ENCODE assay signal across 8 cellular contexts in the genomic region with DNA sequence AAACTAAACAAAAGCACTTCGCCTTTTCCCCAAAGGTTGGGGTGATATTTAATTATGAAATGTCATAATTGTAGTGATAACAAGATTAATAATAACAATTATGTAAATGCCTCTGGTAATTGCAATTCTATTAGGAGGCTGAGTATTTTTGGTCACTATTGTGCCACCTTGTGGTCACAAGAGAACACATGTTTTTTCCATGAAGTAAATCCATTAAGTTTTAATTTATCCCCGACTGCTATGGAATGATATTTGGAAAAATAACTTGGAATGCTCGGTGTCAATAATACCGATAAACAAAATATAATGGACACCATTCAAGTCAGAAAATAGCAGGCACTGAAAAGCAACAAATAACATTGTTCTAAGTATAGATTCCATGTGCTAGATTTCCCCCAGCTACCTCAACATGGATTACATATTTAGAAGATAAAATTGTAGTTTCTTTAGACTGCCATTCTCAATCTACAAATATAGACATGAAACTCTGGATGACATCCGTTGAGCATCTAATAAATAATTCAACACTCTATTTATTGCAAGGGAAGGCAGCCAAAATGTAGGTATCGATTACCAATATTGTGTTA. TPM values are rescaled to one million over a fixed set of nuclear protein-coding genes. Genes with fewer than 3 reads are reported as not detected.
DNase-seq lines count a peak whose midpoint lies in the region; ATAC-seq, FAIRE-seq and TF ChIP-seq lines count a peak whose summit lies in the region.

No MANE protein-coding gene starts in this region.

- intact Hi-C loops in heart left ventricle (cut with DNase I): loop anchor here in 8 of 10 donors (1.0 to 10.0 kb wide), 11 partner anchors 60 to 580 kb away; no protein-coding TSS in a partner anchor
- intact Hi-C loops in right cardiac atrium (cut with DNase I): loop anchor here in 3 of 4 donors (5.0 to 10.0 kb wide), 4 partner anchors 480 to 580 kb away; no protein-coding TSS in a partner anchor

- DNase-seq in heart left ventricle: no peak
- no peak for DNase-seq in right cardiac atrium
- peak; percentile 7 for DNase-seq in RPMI7951 (ENCODE audit: low read depth)
- no peak for DNase-seq in frontal cortex (ENCODE audit: low spot score in 2 of 2)
- DNase-seq in upper lobe of left lung: no peak

- TF ChIP-seq POLR2A in heart left ventricle (IDR thresholded peaks at IDR 0.05) (no peak), upper lobe of left lung (IDR thresholded peaks at IDR 0.05) (no peak)

- H3K9me3 ChIP-seq in heart left ventricle (no peaks in the 10 kb centered on the region), right cardiac atrium (ENCODE audit: control insufficient read depth, low read length) (no peaks in the 10 kb centered on the region), upper lobe of left lung (no peaks in the 10 kb centered on the region)

- no peak for TF ChIP-seq EP300 in upper lobe of left lung (IDR thresholded peaks at IDR 0.05)

- H3K36me3 ChIP-seq in heart left ventricle (no peaks in the 10 kb centered on the region), upper lobe of left lung (no peaks in the 10 kb centered on the region)

- no peaks in the 10 kb centered on the region for H3K27me3 ChIP-seq in heart left ventricle
- H3K27me3 ChIP-seq in right cardiac atrium (ENCODE audit: control insufficient read depth, insufficient read depth): no peaks in the 10 kb centered on the region
- H3K27me3 ChIP-seq in upper lobe of left lung: no peaks in the 10 kb centered on the region

- H3K27ac ChIP-seq in heart left ventricle (no peak overlapping the region), right cardiac atrium (ENCODE audit: low read length) (no peak overlapping the region), upper lobe of left lung (no peak overlapping the region)

- FAIRE-seq in frontal cortex (lab: Jason Lieb, UNC): peak; percentile 97

- H3K4me1 Mint-ChIP-seq in stimulated activated memory B cell treated with anti-CD40 and anti-IgM and Interleukin-4, amounts not matched to agents 10 μg/mL and 1 μg/mL and 100 μg/mL, for 72 hours: no peaks in the 10 kb centered on the region

- 22 to 24% (median 24%) methylated on average over 6 of the region's 6 CpGs for WGBS in heart left ventricle, 4 donors
- WGBS in right cardiac atrium: 20% methylated on average over 6 of the region's 6 CpGs
- 22 to 31% methylated on average over 6 of the region's 6 CpGs for WGBS in upper lobe of left lung, 2 donors

- no peak overlapping the region for H3K27ac Mint-ChIP-seq in stimulated activated memory B cell treated with anti-CD40 and anti-IgM and Interleukin-4, amounts not matched to agents 10 μg/mL and 1 μg/mL and 100 μg/mL, for 72 hours

- ATAC-seq in heart left ventricle: no peak
- no peak for ATAC-seq in right cardiac atrium
- ATAC-seq in upper lobe of left lung (ENCODE audit: low FRiP score in 2 of 2): no peak
- ATAC-seq in HG03520 (IDR thresholded peaks at IDR 0.05; ENCODE audit: unreplicated experiment): no peak
- ATAC-seq in HG03025 (IDR thresholded peaks at IDR 0.05; ENCODE audit: low FRiP score, unreplicated experiment): no peak
- ATAC-seq in stimulated activated memory B cell treated with anti-CD40 and anti-IgM and Interleukin-4, amounts not matched to agents 10 μg/mL and 1 μg/mL and 100 μg/mL, for 72 hours: no peak

- H3K4me1 ChIP-seq in heart left ventricle (peaks cover 0 to 5% (median 0%) of the 10 kb centered on the region in 12 donors), right cardiac atrium (ENCODE audit: control insufficient read depth, insufficient read depth, low read length) (no peaks in the 10 kb centered on the region), upper lobe of left lung (peaks cover 0 to 3% (median 1%) of the 10 kb centered on the region in 4 donors)

- no peak overlapping the region for H3K4me3 Mint-ChIP-seq in stimulated activated memory B cell treated with anti-CD40 and anti-IgM and Interleukin-4, amounts not matched to agents 10 μg/mL and 1 μg/mL and 100 μg/mL, for 72 hours

- H3K36me3 Mint-ChIP-seq in stimulated activated memory B cell treated with anti-CD40 and anti-IgM and Interleukin-4, amounts not matched to agents 10 μg/mL and 1 μg/mL and 100 μg/mL, for 72 hours: no peaks in the 10 kb centered on the region

- H3K9me3 Mint-ChIP-seq in stimulated activated memory B cell treated with anti-CD40 and anti-IgM and Interleukin-4, amounts not matched to agents 10 μg/mL and 1 μg/mL and 100 μg/mL, for 72 hours: no peaks in the 10 kb centered on the region

- no peak overlapping the region for H3K4me3 ChIP-seq in heart left ventricle
- H3K4me3 ChIP-seq in right cardiac atrium (ENCODE audit: low read length): no peak overlapping the region
- H3K4me3 ChIP-seq in upper lobe of left lung: no peak overlapping the region

- H3K27me3 Mint-ChIP-seq in stimulated activated memory B cell treated with anti-CD40 and anti-IgM and Interleukin-4, amounts not matched to agents 10 μg/mL and 1 μg/mL and 100 μg/mL, for 72 hours: peaks cover 11% of the 10 kb centered on the region

- TF ChIP-seq CTCF in heart left ventricle (IDR thresholded peaks at IDR 0.05) (peak; percentile 61 to 85 (median 74)), upper lobe of left lung (IDR thresholded peaks at IDR 0.05) (peak; percentile 42 to 69 (median 63))

RNA-seq across cellular contexts. Expression of gene KCNJ2, which starts 25.0 kb away (rescaled TPM):
- 10 to 100 TPM; 28.8 to 60.7 (median 48.8) TPM for total RNA-seq in heart left ventricle
- polyA plus RNA-seq in heart left ventricle: 10 to 100 TPM in 1 of 2 donors, 1 to 10 TPM in 1; 7.1 to 24.7 TPM
- total RNA-seq in right cardiac atrium: 10 to 100 TPM in 1 of 4 donors, 1 to 10 TPM in 3; 6.7 to 11.3 (median 8.6) TPM
- polyA plus RNA-seq in right cardiac atrium: 2.3 TPM
- total RNA-seq in RPMI7951 (2014; rRNA removed; shearing (Covaris generic)): under 0.01 and 0.24 TPM in 2 replicates
- 13.5 TPM for total RNA-seq in frontal cortex
- total RNA-seq in upper lobe of left lung: 10 to 100 TPM in 2 of 6 donors, 1 to 10 TPM in 4; 4.2 to 24.2 (median 6.2) TPM
